In the genomic region with DNA sequence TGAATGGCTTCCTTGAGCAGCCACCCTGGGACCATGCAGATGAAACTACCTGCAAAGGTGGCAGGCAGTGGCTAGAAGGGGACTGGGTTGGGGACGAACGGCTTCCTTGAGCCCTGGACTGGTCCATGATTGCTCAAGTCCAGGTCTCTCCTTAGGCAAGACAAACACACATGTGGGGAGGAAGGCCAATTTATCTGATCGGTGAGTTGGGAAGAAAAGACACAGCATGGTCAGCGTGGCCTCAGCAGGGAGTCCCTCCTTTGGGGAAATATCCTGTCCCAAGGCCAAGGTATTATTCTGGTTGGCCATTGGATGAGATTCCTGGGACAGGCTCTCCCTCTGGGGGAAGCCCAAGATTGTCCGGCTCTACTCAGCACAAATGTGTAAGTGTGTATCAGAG, we compare ENCODE assay signal across 35 cellular contexts.
"Had no signal": no experiment of that assay in that cellular context is flagged by ENCODE, and none has a peak within 500 bp of the region (broad histone marks: within the 10 kb centered on the region; RNA-seq: fewer than 3 reads in every experiment).

No MANE protein-coding gene starts in this region.

- H3K9me3 ChIP-seq: MG63 had no signal

- H3K4me3 ChIP-seq: MG63 had no signal

- H3K27ac ChIP-seq: KMS-11 had no signal

- H3K36me3 ChIP-seq: MG63 had no signal

- H3K4me2 ChIP-seq: KMS-11 had no signal

- H3K9ac ChIP-seq: KMS-11 had no signal

- H3K27me3 ChIP-seq: MG63 had no signal

- DNase-seq: Karpas-422, Kasumi-1, MG63, MM.1S, MV-4-11, NCI-H1048, NCI-H1092, NCI-H1092 treated with DMSO at 0.1 percent for 48 hours, NCI-H1105, NCI-H1105 treated with DMSO at 0.1 percent for 48 hours, NCI-H1417, NCI-H1417 treated with DMSO at 0.1 percent for 48 hours, NCI-H1436, NCI-H1436 treated with DMSO at 0.1 percent for 48 hours, NCI-H146, NCI-H1694, NCI-H1694 treated with DMSO at 0.1 percent for 48 hours, NCI-H187, NCI-H187 treated with DMSO at 0.1 percent for 48 hours, NCI-H1930, NCI-H2029, NCI-H2029 treated with DMSO at 0.1 percent for 48 hours, NCI-H2081, NCI-H2081 treated with DMSO at 0.1 percent for 48 hours, NCI-H2107, NCI-H2171, NCI-H2171 treated with DMSO at 0.1 percent for 48 hours, NCI-H2227 treated with DMSO at 0.1 percent for 48 hours, NCI-H226, NCI-H345, NCI-H446, NCI-H446 treated with DMSO at 0.1 percent for 48 hours, NCI-H510A, NCI-H510A treated with DMSO at 0.1 percent for 48 hours had no signal
